Comparison of ENCODE assay signal across 1 cellular context in genomic region chr6:170290306-170291128, GRCh38.
TF ChIP-seq lines count a peak whose summit lies in the region.

DLL1 (minus strand) TSS chr6:170291078; CDS start chr6:170290139, 939 bp downstream.

TF ChIP-seq in GM12878, 131 proteins besides CTCF, POLR2A, EP300 and RAD21 (continued from another document):
- TF ChIP-seq BCL3 (IDR thresholded peaks at IDR 0.05; ENCODE audit: borderline replicate concordance, insufficient read depth, low read depth, low read length, poor library complexity, severe bottlenecking) (no peak), RB1 (IDR thresholded peaks at IDR 0.05; ENCODE audit: borderline replicate concordance) (peak; percentile 39; the same call in 1 of the 2 replicates), SP1 (IDR thresholded peaks at IDR 0.05; ENCODE audit: low read depth, low read length) (no peak), USF2 (IDR thresholded peaks at IDR 0.05; ENCODE audit: borderline replicate concordance, low read depth, low read length) (no peak), E2F8 (IDR thresholded peaks at IDR 0.05; ENCODE audit: low read depth, partially characterized antibody) (no peak), EED (IDR thresholded peaks at IDR 0.05; ENCODE audit: low read depth) (no peak), CHD1 (IDR thresholded peaks at IDR 0.05; ENCODE audit: low read depth, low read length) (no peak), POU2F2 (IDR thresholded peaks at IDR 0.05; ENCODE audit: borderline replicate concordance, low read depth, low read length) (no peak), TBL1XR1 (IDR thresholded peaks at IDR 0.05; ENCODE audit: low read depth, low read length) (no peak), BACH1 (IDR thresholded peaks at IDR 0.05; ENCODE audit: borderline replicate concordance) (no peak), HDAC6 (IDR thresholded peaks at IDR 0.05; ENCODE audit: unreplicated experiment) (peak; percentile 62), CBFB (IDR thresholded peaks at IDR 0.05; ENCODE audit: low read depth) (no peak), BRCA1 (IDR thresholded peaks at IDR 0.05; ENCODE audit: low read depth, low read length) (no peak), YY1 (IDR thresholded peaks at IDR 0.05; ENCODE audit: low read depth, low read length) (no peak), IKZF2 (IDR thresholded peaks at IDR 0.05) (no peak), ATF3 (IDR thresholded peaks at IDR 0.05; ENCODE audit: borderline replicate concordance, extremely low read depth, low read depth, low read length) (no peak), NRF1 (conservative IDR thresholded peaks at IDR 0.05; ENCODE audit: low read depth, low read length) (no peak), ZZZ3 (IDR thresholded peaks at IDR 0.05; ENCODE audit: control insufficient read depth, insufficient read length, low read depth) (no peak), CREB1 (IDR thresholded peaks at IDR 0.05; ENCODE audit: low read depth) (no peak), ZBTB4 (CRISPR knock-in tag; IDR thresholded peaks at IDR 0.05) (no peak), KLF5 (IDR thresholded peaks at IDR 0.05; ENCODE audit: partially characterized antibody) (no peak), ESRRA (IDR thresholded peaks at IDR 0.05; ENCODE audit: low read length) (no peak), ZBTB33 (IDR thresholded peaks at IDR 0.05) (no peak), SMAD1 (IDR thresholded peaks at IDR 0.05; ENCODE audit: low read depth, partially characterized antibody) (no peak), CHD2 (IDR thresholded peaks at IDR 0.05; ENCODE audit: borderline replicate concordance, low read depth, low read length) (no peak), PAX8 (IDR thresholded peaks at IDR 0.05) (no peak), ATF2 (IDR thresholded peaks at IDR 0.05; ENCODE audit: low read length) (no peak), IRF5 (IDR thresholded peaks at IDR 0.05; ENCODE audit: borderline replicate concordance) (no peak), GABPA (IDR thresholded peaks at IDR 0.05; ENCODE audit: low read depth) (no peak)
